24 cellular contexts compared by ENCODE assay signal in genomic region chr3:44326515-44326914, GRCh38.
"Had no signal": no experiment of that assay in that cellular context is flagged by ENCODE, and none has a peak within 500 bp of the region (broad histone marks: within the 10 kb centered on the region; RNA-seq: fewer than 3 reads in every experiment).

No MANE protein-coding gene starts in this region.

- FAIRE-seq: colon had no signal

- H3K36me3 Mint-ChIP-seq: immature natural killer cell; mesothelial cell of epicardium; naive B cell; naive thymus-derived CD8-positive, alpha-beta T cell had no signal

- H3K27ac Mint-ChIP-seq: immature natural killer cell; mesothelial cell of epicardium; naive thymus-derived CD8-positive, alpha-beta T cell had no signal

- H3K4me1 ChIP-seq: esophagus squamous epithelium, left lung, lower lobe of right lung had no signal

- H3K4me3 Mint-ChIP-seq: immature natural killer cell; mesothelial cell of epicardium; naive B cell; naive thymus-derived CD8-positive, alpha-beta T cell had no signal

- H3K79me2 ChIP-seq: hepatocyte had no signal

- H3K36me3 ChIP-seq: esophagus squamous epithelium, gastrocnemius medialis, left lung, lower lobe of right lung had no signal

- DNase-seq: dorsolateral prefrontal cortex; effector CD4-positive, alpha-beta T cell; effector memory CD4-positive, alpha-beta T cell; erythroblast; esophagus squamous epithelium; foreskin melanocyte; gastrocnemius medialis; glutamatergic neuron; head of caudate nucleus; hypothalamus; immature natural killer cell; islet precursor cell; left cardiac atrium; left lung; lower lobe of right lung; mucosa of descending colon; naive B cell; naive thymus-derived CD8-positive, alpha-beta T cell had no signal

- H2AFZ ChIP-seq: hepatocyte had no signal

- H3K27ac ChIP-seq: coronary artery, dorsolateral prefrontal cortex, epithelial cell of prostate, esophagus squamous epithelium, gastrocnemius medialis, hepatocyte, left lung, lower lobe of right lung had no signal

- H3K4me1 Mint-ChIP-seq: immature natural killer cell; mesothelial cell of epicardium; naive B cell; naive thymus-derived CD8-positive, alpha-beta T cell had no signal

- H3K27me3 ChIP-seq: dorsolateral prefrontal cortex, gastrocnemius medialis, hepatocyte, left lung had no signal

- H3K9me3 Mint-ChIP-seq: immature natural killer cell; naive thymus-derived CD8-positive, alpha-beta T cell had no signal

- H3K4me2 ChIP-seq: hepatocyte had no signal

- H3K4me3 ChIP-seq: coronary artery, dorsolateral prefrontal cortex, esophagus squamous epithelium, gastrocnemius medialis, hepatocyte, left lung, lower lobe of right lung, mucosa of descending colon had no signal

- ATAC-seq: esophagus mucosa; gastrocnemius medialis; left cardiac atrium; left lung; lower lobe of right lung; mucosa of descending colon; naive thymus-derived CD8-positive, alpha-beta T cell had no signal

- H3K9me3 ChIP-seq: esophagus squamous epithelium, gastrocnemius medialis, left lung, lower lobe of right lung, mucosa of descending colon had no signal
